8 cellular contexts compared by ENCODE assay signal in genomic region chr5:145834917-145835838, GRCh38. TPM values are rescaled to one million over a fixed set of nuclear protein-coding genes. Genes with fewer than 3 reads are reported as not detected.
DNase-seq lines count a peak whose midpoint lies in the region; ATAC-seq lines count a peak whose summit lies in the region.

TSS of gene PRELID2 (minus strand) at chr5:145835342. CDS start at chr5:145835251, 91 bp downstream.

- H3K4me1 Mint-ChIP-seq in activated CD4-positive, alpha-beta memory T cell treated with anti-CD3 and anti-CD28 coated beads, Interleukin-2, amount 10 ng/mL, durations not matched to agents 7 days and 5 days: peaks cover 28% of the 10 kb centered on the region

- CTCF ChIA-PET in activated CD4-positive, alpha-beta memory T cell treated with anti-CD3 and anti-CD28 coated beads, Interleukin-2, amount 10 ng/mL, durations not matched to agents 7 days and 5 days (lab: Charles Lee): interaction anchor here (0.6 to 4.5 kb wide), 4 partner anchors 9 to 339 kb away, joined by 3 to 20 read pairs (median 4); no protein-coding TSS in a partner anchor

- H3K9me3 Mint-ChIP-seq in activated CD4-positive, alpha-beta memory T cell treated with anti-CD3 and anti-CD28 coated beads, Interleukin-2, amount 10 ng/mL, durations not matched to agents 7 days and 5 days: no peaks in the 10 kb centered on the region

- H3K27me3 Mint-ChIP-seq in activated CD4-positive, alpha-beta memory T cell treated with anti-CD3 and anti-CD28 coated beads, Interleukin-2, amount 10 ng/mL, durations not matched to agents 7 days and 5 days: peaks cover 5% of the 10 kb centered on the region

- H3K36me3 Mint-ChIP-seq in activated CD4-positive, alpha-beta memory T cell treated with anti-CD3 and anti-CD28 coated beads, Interleukin-2, amount 10 ng/mL, durations not matched to agents 7 days and 5 days (ENCODE audit: low read depth): no peaks in the 10 kb centered on the region

- ATAC-seq in GM19025 (IDR thresholded peaks at IDR 0.05; ENCODE audit: low read depth, unreplicated experiment): peak; percentile 88
- ATAC-seq in HG03139 (IDR thresholded peaks at IDR 0.05; ENCODE audit: unreplicated experiment): peak; percentile 85

- DNase-seq in AG20443 (ENCODE audit: low spot score) (peak; percentile 90), NCI-H524 treated with DMSO at 0.1 percent for 48 hours (lab: John Stamatoyannopoulos, UW) (peak; percentile 51), epidermal melanocyte (ENCODE audit: insufficient read length, low spot score) (peak; percentile 52), mesenteric fat pad (ENCODE audit: low spot score) (peak; percentile 94)
- DNase-seq in activated CD4-positive, alpha-beta memory T cell treated with anti-CD3 and anti-CD28 coated beads, Interleukin-2, amount 10 ng/mL, durations not matched to agents 7 days and 5 days: peak; percentile 72
- peak; percentile 20 for DNase-seq in stimulated activated CD8-positive, alpha-beta memory T cell treated with anti-CD3 and anti-CD28 coated beads, Interleukin-12 subunit alpha, Interleukin-12 subunit beta, amount 100 ng/mL, for 4 hours (ENCODE audit: low read depth)

- H3K4me3 Mint-ChIP-seq in activated CD4-positive, alpha-beta memory T cell treated with anti-CD3 and anti-CD28 coated beads, Interleukin-2, amount 10 ng/mL, durations not matched to agents 7 days and 5 days: peak within 1 kb of the TSS; percentile 68

- no peak within 1 kb of the TSS for H3K27ac Mint-ChIP-seq in activated CD4-positive, alpha-beta memory T cell treated with anti-CD3 and anti-CD28 coated beads, Interleukin-2, amount 10 ng/mL, durations not matched to agents 7 days and 5 days

- POLR2A ChIA-PET in activated CD4-positive, alpha-beta memory T cell treated with anti-CD3 and anti-CD28 coated beads, Interleukin-2, amount 10 ng/mL, durations not matched to agents 7 days and 5 days (lab: Charles Lee): interaction anchor here (0.8 kb wide), 1 partner anchor 107 kb away, joined by 3 read pairs; no protein-coding TSS in a partner anchor

RNA-seq across cellular contexts. Expression of gene PRELID2, which starts in this region (rescaled TPM):
- 1 to 10 TPM; 4.3 to 5.2 TPM for total RNA-seq in activated CD4-positive, alpha-beta memory T cell treated with anti-CD3 and anti-CD28 coated beads, Interleukin-2, amount 10 ng/mL, durations not matched to agents 7 days and 5 days
- total RNA-seq in mesenteric fat pad: 7.7 TPM

Comparison
In these comparisons a context has a peak if more than half of its experiments do, and no peak if none do; other contexts are left out.
1. Peak in every context shown above with its lines: DNase-seq and ATAC-seq.
2. DNase-seq: peak in every context shown above with its lines; median percentile 94 in mesenteric fat pad; 90 in AG20443; 72 in activated CD4-positive, alpha-beta memory T cell treated with anti-CD3 and anti-CD28 coated beads, Interleukin-2, amount 10 ng/mL, durations not matched to agents 7 days and 5 days; 52 in epidermal melanocyte; 51 in NCI-H524 treated with DMSO at 0.1 percent for 48 hours; 20 in stimulated activated CD8-positive, alpha-beta memory T cell treated with anti-CD3 and anti-CD28 coated beads, Interleukin-12 subunit alpha, Interleukin-12 subunit beta, amount 100 ng/mL, for 4 hours.